Comparison of ENCODE assay signal across 17 cellular contexts in genomic region chr20:35878113-35878620, GRCh38.
"Had no signal": no experiment of that assay in that cellular context is flagged by ENCODE, and none has a peak within 500 bp of the region (broad histone marks: within the 10 kb centered on the region; RNA-seq: fewer than 3 reads in every experiment).

No MANE protein-coding gene starts in this region.

- H3K4me3 Mint-ChIP-seq: activated CD4-positive, alpha-beta T cell treated with anti-CD3 and anti-CD28 coated beads for 36 hours; activated naive CD4-positive, alpha-beta T cell treated with anti-CD3 and anti-CD28 coated beads for 36 hours; natural killer cell treated with Interleukin-12 subunit alpha and Interleukin-12 subunit beta and Interleukin-15 and Interleukin-18, amount 100 ng/mL, for 72 hours; T-helper 2 cell treated with Interferon-gamma antibody and Interleukin-4, amounts not matched to agents 5 μg/mL and 100 μg/mL, for 36 hours; WTC11 had no signal

- H3K27me3 Mint-ChIP-seq: activated CD4-positive, alpha-beta T cell treated with anti-CD3 and anti-CD28 coated beads for 36 hours; natural killer cell treated with Interleukin-12 subunit alpha and Interleukin-12 subunit beta and Interleukin-15 and Interleukin-18, amount 100 ng/mL, for 72 hours had no signal

- ATAC-seq: activated CD4-positive, alpha-beta T cell treated with anti-CD3 and anti-CD28 coated beads for 36 hours; lower lobe of right lung; natural killer cell treated with Interleukin-12 subunit alpha and Interleukin-12 subunit beta and Interleukin-15 and Interleukin-18, amount 100 ng/mL, for 72 hours; WTC11 had no signal

- H3K9me3 Mint-ChIP-seq: activated naive CD4-positive, alpha-beta T cell treated with anti-CD3 and anti-CD28 coated beads for 36 hours; natural killer cell treated with Interleukin-12 subunit alpha and Interleukin-12 subunit beta and Interleukin-15 and Interleukin-18, amount 100 ng/mL, for 72 hours; T-helper 2 cell treated with Interferon-gamma antibody and Interleukin-4, amounts not matched to agents 5 μg/mL and 100 μg/mL, for 36 hours; WTC11 had no signal

- H3K27ac ChIP-seq: adrenal gland, breast epithelium, esophagus muscularis mucosa, lower lobe of right lung had no signal

- H3K27ac Mint-ChIP-seq: activated naive CD4-positive, alpha-beta T cell treated with anti-CD3 and anti-CD28 coated beads for 36 hours; natural killer cell treated with Interleukin-12 subunit alpha and Interleukin-12 subunit beta and Interleukin-15 and Interleukin-18, amount 100 ng/mL, for 72 hours; T-helper 2 cell treated with Interferon-gamma antibody and Interleukin-4, amounts not matched to agents 5 μg/mL and 100 μg/mL, for 36 hours; WTC11 had no signal

- DNase-seq: activated CD4-positive, alpha-beta T cell treated with anti-CD3 and anti-CD28 coated beads for 36 hours; activated CD4-positive, alpha-beta T cell treated with anti-CD3 and anti-CD28 coated beads, Interleukin-2, amount 50 U/mL, for 48 hours; activated naive CD4-positive, alpha-beta T cell treated with anti-CD3 and anti-CD28 coated beads for 36 hours; adrenal gland; effector CD4-positive, alpha-beta T cell; hypothalamus; islet precursor cell; lower lobe of right lung; stimulated activated CD4-positive, alpha-beta T cell treated with anti-CD3 and anti-CD28 coated beads, Interleukin-12 subunit alpha, Interleukin-12 subunit beta, amount 100 ng/mL, for 4 hours; stimulated activated CD4-positive, alpha-beta T cell treated with anti-CD3 and anti-CD28 coated beads, Interleukin-1b, Interleukin-23, amount 100 ng/mL, for 48 hours; stimulated activated CD8-positive, alpha-beta memory T cell treated with anti-CD3 and anti-CD28 coated beads, Interleukin-4, amount 100 ng/mL, for 48 hours; stimulated activated naive CD4-positive, alpha-beta T cell had no signal

- H3K4me3 ChIP-seq: adrenal gland, breast epithelium, esophagus muscularis mucosa, lower lobe of right lung had no signal

- H3K27me3 ChIP-seq: adrenal gland, breast epithelium, esophagus muscularis mucosa had no signal

- H3K4me1 ChIP-seq: breast epithelium, lower lobe of right lung had no signal

- H3K36me3 ChIP-seq: adrenal gland, breast epithelium had no signal

- H3K9me3 ChIP-seq: adrenal gland, breast epithelium, esophagus muscularis mucosa, lower lobe of right lung had no signal
